In genomic region chr7:148723166-148723559, GRCh38 we compare ENCODE assay signal across 1 cellular context.
A peak's percentile ranks its signal among the peaks of the same experiment; 100 is the strongest.
TF ChIP-seq lines count a peak whose summit lies in the region.

No MANE protein-coding gene starts in this region.

TF ChIP-seq in HepG2, 621 proteins besides CTCF, POLR2A, EP300 and RAD21 (continued from another document):
- TF ChIP-seq E2F2 (CRISPR knock-in tag; IDR thresholded peaks at IDR 0.05; ENCODE audit: borderline replicate concordance) (no peak), GATAD2A (CRISPR knock-in tag; IDR thresholded peaks at IDR 0.05) (peak; percentile 2; the same call in 1 of the 2 replicates), FOSL2 (CRISPR knock-in tag; IDR thresholded peaks at IDR 0.05) (peak; percentile 63; the same call in 1 of the 2 replicates)
